Comparison of ENCODE assay signal across 19 cellular contexts in genomic region chr20:59775221-59776055, GRCh38.
DNase-seq lines count a peak whose midpoint lies in the region; TF ChIP-seq lines count a peak whose summit lies in the region.
"Had no signal": no experiment of that assay in that cellular context is flagged by ENCODE, and none has a peak within 500 bp of the region (broad histone marks: within the 10 kb centered on the region; RNA-seq: fewer than 3 reads in every experiment).

No MANE protein-coding gene starts in this region.

- no peak overlapping the region for H3K14ac ChIP-seq in neuronal stem cell (ENCODE audit: low read length)

- no peak overlapping the region for H2AK5ac ChIP-seq in neuronal stem cell (ENCODE audit: low read depth, low read length)

- TF ChIP-seq POLR2A in vagina (IDR thresholded peaks at IDR 0.05): no peak

- no peak overlapping the region for H2BK12ac ChIP-seq in neuronal stem cell (ENCODE audit: low read length)

- H3K27ac ChIP-seq in right atrium auricular region (no peak overlapping the region), left ventricle myocardium inferior (replicated peaks) (no peak overlapping the region), coronary artery (no peak overlapping the region), neuronal stem cell (replicated peaks; ENCODE audit: low read length) (no peak overlapping the region), vagina (no peak overlapping the region), WERI-Rb-1 (no peak overlapping the region)
- H3K27ac ChIP-seq: HL-60, SJCRH30 had no signal

- H3K36me3 ChIP-seq in right atrium auricular region (no peaks in the 10 kb centered on the region), left ventricle myocardium inferior (no peaks in the 10 kb centered on the region), neuronal stem cell (replicated peaks in 1 of 2; ENCODE audit: control insufficient read depth in 2 of 2, insufficient read depth in 2 of 2, low read length in 2 of 2) (no peaks in the 10 kb centered on the region), vagina (no peaks in the 10 kb centered on the region), WERI-Rb-1 (no peaks in the 10 kb centered on the region)
- H3K36me3 ChIP-seq: SJCRH30 had no signal

- peak; percentile 34 for DNase-seq in right atrium auricular region (ENCODE audit: low spot score)
- no peak for DNase-seq in left ventricle myocardium inferior
- DNase-seq in coronary artery (ENCODE audit: low spot score): peak; percentile 53
- DNase-seq in neuronal stem cell (ENCODE audit: low spot score): no peak
- peak; percentile 77 to 90 for DNase-seq in vagina (ENCODE audit: extremely low spot score in 2 of 2)
- no peak for DNase-seq in cerebellar cortex (ENCODE audit: low spot score)
- DNase-seq in WERI-Rb-1: no peak
- DNase-seq in putamen (ENCODE audit: low spot score): no peak
- DNase-seq: CD8-positive, alpha-beta T cell; DMS79; IMR-90; NCI-H1417 treated with DMSO at 0.1 percent for 48 hours; NCI-H187 treated with DMSO at 0.1 percent for 48 hours; NCI-H345; PC-3; RPMI8226; SJCRH30 had no signal

- H3K4me1 ChIP-seq in right atrium auricular region (peaks cover 0 to 10% of the 10 kb centered on the region in 2 donors), left ventricle myocardium inferior (peaks cover 17% of the 10 kb centered on the region), neuronal stem cell (ENCODE audit: control insufficient read depth in 2 of 2, insufficient read depth in 1 of 2, low read depth in 1 of 2, low read length in 2 of 2) (no peaks in the 10 kb centered on the region), vagina (no peaks in the 10 kb centered on the region)
- H3K4me1 ChIP-seq: SJCRH30 had no signal

- peak overlapping the region; percentile 43 for H2BK5ac ChIP-seq in neuronal stem cell (ENCODE audit: low read length)

- no peak overlapping the region for H4K91ac ChIP-seq in neuronal stem cell (ENCODE audit: low read depth, low read length, poor library complexity)

- no CpG with 5 or more reads among the region's 20 CpGs for WGBS in neuronal stem cell (ENCODE audit: extremely low coverage in 2 of 2, insufficient read length in 2 of 2, insufficient replicate concordance in 1 of 2), 2 donors

- TF ChIP-seq CTCF in right atrium auricular region (IDR thresholded peaks at IDR 0.05) (no peak), left ventricle myocardium inferior (IDR thresholded peaks at IDR 0.05; ENCODE audit: borderline replicate concordance) (no peak), coronary artery (IDR thresholded peaks at IDR 0.05) (no peak), vagina (IDR thresholded peaks at IDR 0.05) (no peak), WERI-Rb-1 (IDR thresholded peaks at IDR 0.05; ENCODE audit: low read depth, low read length) (no peak)

- H3K27me3 ChIP-seq in right atrium auricular region: no peaks in the 10 kb centered on the region
- H3K27me3 ChIP-seq in left ventricle myocardium inferior (ENCODE audit: low read depth): no peaks in the 10 kb centered on the region
- H3K27me3 ChIP-seq in neuronal stem cell (ENCODE audit: control insufficient read depth in 3 of 3, insufficient read depth in 3 of 3, low read depth in 1 of 3, low read length in 3 of 3): peaks cover 0 to 3% (median 0%) of the 10 kb centered on the region in 3 experiments
- no peaks in the 10 kb centered on the region for H3K27me3 ChIP-seq in vagina
- peaks cover 91% of the 10 kb centered on the region for H3K27me3 ChIP-seq in WERI-Rb-1 (ENCODE audit: insufficient read depth, low read depth, severe bottlenecking)
- H3K27me3 ChIP-seq: BLaER1 treated with 17β-estradiol and CSF1 and Interleukin-3, amounts not matched to agents 10 nM and 100 nM had no signal

- H3K4ac ChIP-seq in neuronal stem cell (ENCODE audit: low read length): no peak overlapping the region

- H3K4me3 ChIP-seq in right atrium auricular region: no peak overlapping the region
- no peak overlapping the region for H3K4me3 ChIP-seq in left ventricle myocardium inferior
- no peak overlapping the region for H3K4me3 ChIP-seq in coronary artery
- H3K4me3 ChIP-seq in neuronal stem cell (ENCODE audit: low read length in 2 of 2): peak overlapping the region in 1 of 2 donors; percentile 28
- H3K4me3 ChIP-seq in vagina: no peak overlapping the region
- H3K4me3 ChIP-seq in WERI-Rb-1 (ENCODE audit: low read depth, low read length): no peak overlapping the region
- H3K4me3 ChIP-seq: BLaER1 treated with 17β-estradiol and CSF1 and Interleukin-3, amounts not matched to agents 10 nM and 100 nM; SJCRH30 had no signal

- no peaks in the 10 kb centered on the region for H3K9me3 ChIP-seq in right atrium auricular region
- no peaks in the 10 kb centered on the region for H3K9me3 ChIP-seq in left ventricle myocardium inferior (replicated peaks)
- H3K9me3 ChIP-seq in neuronal stem cell (replicated peaks in 1 of 2; ENCODE audit: control insufficient read depth in 2 of 2, insufficient read depth in 1 of 2, low read depth in 1 of 2, low read length in 2 of 2): no peaks in the 10 kb centered on the region
- no peaks in the 10 kb centered on the region for H3K9me3 ChIP-seq in vagina
- no peaks in the 10 kb centered on the region for H3K9me3 ChIP-seq in WERI-Rb-1 (ENCODE audit: severe bottlenecking)
- H3K9me3 ChIP-seq: BLaER1 treated with 17β-estradiol and CSF1 and Interleukin-3, amounts not matched to agents 10 nM and 100 nM; SJCRH30 had no signal

- no peak overlapping the region for H3K23ac ChIP-seq in neuronal stem cell (ENCODE audit: low read depth, low read length, poor library complexity)

- intact Hi-C loops in left ventricle myocardium inferior (cut with micrococcal nuclease): no loop called here
- intact Hi-C loops in vagina (cut with DNase I): no loop called here

- H4K8ac ChIP-seq in neuronal stem cell (ENCODE audit: low read depth, low read length): no peak overlapping the region

- H3K4me2 ChIP-seq in neuronal stem cell (ENCODE audit: insufficient read depth, low read length, poor library complexity, severe bottlenecking): no peak overlapping the region

- no peaks in the 10 kb centered on the region for H3K79me1 ChIP-seq in neuronal stem cell (ENCODE audit: low read depth, low read length)

- no peak overlapping the region for H2AFZ ChIP-seq in neuronal stem cell (ENCODE audit: low read length)

- H2BK120ac ChIP-seq in neuronal stem cell (ENCODE audit: low read depth, low read length): no peak overlapping the region

- H3K18ac ChIP-seq in neuronal stem cell (ENCODE audit: low read length): peak overlapping the region; percentile 31

- H3K9ac ChIP-seq in neuronal stem cell (ENCODE audit: low read depth, low read length, poor library complexity): no peak overlapping the region

- no peak overlapping the region for H2BK15ac ChIP-seq in neuronal stem cell (ENCODE audit: low read length)

Comparison
In these comparisons a context has a peak if more than half of its experiments do, and no peak if none do; other contexts are left out.
1. DNase-seq: peak in right atrium auricular region (single experiment), coronary artery (single experiment) and vagina (2 of 2); none in left ventricle myocardium inferior (single experiment), neuronal stem cell (single experiment), cerebellar cortex (single experiment), WERI-Rb-1 (single experiment) and putamen (single experiment).